In the genomic region with DNA sequence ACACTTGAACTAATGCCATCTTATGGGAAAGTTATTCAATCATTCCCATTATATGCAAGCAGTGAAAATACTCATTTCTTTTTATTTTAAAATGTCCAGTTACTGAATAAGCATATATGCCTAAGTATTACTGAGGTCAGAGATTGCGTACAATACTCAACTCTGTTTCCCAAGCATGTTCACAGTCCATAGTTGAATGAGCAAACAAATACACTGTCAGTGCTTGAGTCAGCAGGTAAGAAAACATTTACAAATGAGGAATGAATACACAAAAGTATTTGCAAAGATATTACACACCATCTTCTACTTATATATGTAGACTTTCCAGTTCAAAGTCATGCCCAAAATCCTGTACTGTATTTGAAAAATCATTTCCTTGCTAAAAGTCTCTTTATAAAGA, we compare ENCODE assay signal across 28 cellular contexts.
DNase-seq lines count a peak whose midpoint lies in the region; ATAC-seq and TF ChIP-seq lines count a peak whose summit lies in the region.
"Had no signal": no experiment of that assay in that cellular context is flagged by ENCODE, and none has a peak within 500 bp of the region (broad histone marks: within the 10 kb centered on the region; RNA-seq: fewer than 3 reads in every experiment).

No MANE protein-coding gene starts in this region.

- H3K27me3 Mint-ChIP-seq in immature natural killer cell (ENCODE audit: low read depth in 3 of 3), result peaks cover 0 to 1% (median 0%) of the 10 kb centered on the region in 3 donors
- H3K27me3 Mint-ChIP-seq: CD8-positive, alpha-beta memory T cell; IgD-negative memory B cell; T-cell had no signal

- CTCF ChIA-PET in OCI-LY7 (lab: Charles Lee; ENCODE audit: unreplicated experiment), result interaction anchor here (0.6 kb wide), 1 partner anchor 32 kb away, joined by 3 read pairs; no protein-coding TSS in a partner anchor

- H3K79me2 ChIP-seq in OCI-LY7 (ENCODE audit: insufficient read depth, low read depth, low read length), result no peaks in the 10 kb centered on the region

- H3K4me1 ChIP-seq in lung (ENCODE audit: control insufficient read depth in 2 of 2, insufficient read depth in 2 of 2, low read length in 2 of 2) (peaks cover 0 to 4% of the 10 kb centered on the region in 2 donors), OCI-LY7 (ENCODE audit: insufficient read depth, low read length, poor library complexity, severe bottlenecking) (no peaks in the 10 kb centered on the region)
- H3K4me1 ChIP-seq: lower lobe of right lung had no signal

- peak; percentile 17 for ATAC-seq in lung (ENCODE audit: insufficient read depth, low FRiP score)
- ATAC-seq: activated CD4-positive, CD25-positive, alpha-beta regulatory T cell treated with anti-CD3 and anti-CD28 coated beads, Interleukin-2, amount 50 U/mL, for 24 hours; activated T-cell treated with anti-CD3 and anti-CD28 coated beads, Interleukin-2, amount 50 U/mL, for 72 hours; natural killer cell; T-cell had no signal

- DNase-seq in HCEC 1CT, result peak; percentile 8
- DNase-seq in amniotic epithelial cell (ENCODE audit: low read depth), result peak; percentile 74
- peak; percentile 63 for DNase-seq in fibroblast of mammary gland (ENCODE audit: low read depth)
- no peak for DNase-seq in lung (ENCODE audit: low spot score)
- no peak for DNase-seq in NCI-H2107 (lab: John Stamatoyannopoulos, UW)
- no peak for DNase-seq in activated CD4-positive, CD25-positive, alpha-beta regulatory T cell (lab: John Stamatoyannopoulos, UW)
- no peak for DNase-seq in immature natural killer cell
- no peak for DNase-seq in OCI-LY7 (ENCODE audit: low spot score)
- DNase-seq: activated CD4-positive, alpha-beta T cell treated with anti-CD3 and anti-CD28 coated beads, Interleukin-2, amount 50 U/mL, for 48 hours; activated T-cell treated with anti-CD3 and anti-CD28 coated beads, Interleukin-2, amount 50 U/mL, for 72 hours; CD8-positive, alpha-beta memory T cell; cerebellar nuclear complex; DMS 273 treated with DMSO at 0.1 percent for 48 hours; hippocampal formation; lower lobe of right lung; natural killer cell; NCI-H146; NCI-H446; NCI-H774; nucleus accumbens; RPMI8226; sigmoid colon; stimulated activated CD4-positive, alpha-beta T cell treated with anti-CD3 and anti-CD28 coated beads, Interleukin-4, amount 100 ng/mL, for 1 hour; T-cell; trophoblast cell had no signal

- H3K4me3 ChIP-seq in fibroblast of mammary gland (ENCODE audit: control insufficient read depth, low read depth, low read length) (no peak overlapping the region), lung (no peak overlapping the region), OCI-LY7 (ENCODE audit: low read depth, low read length, poor library complexity, severe bottlenecking) (no peak overlapping the region)
- H3K4me3 ChIP-seq: lower lobe of right lung, sigmoid colon had no signal

- H4K20me1 ChIP-seq in OCI-LY7 (ENCODE audit: insufficient read depth, low read length), result no peaks in the 10 kb centered on the region

- no peak overlapping the region for H3K4me3 Mint-ChIP-seq in immature natural killer cell
- H3K4me3 Mint-ChIP-seq: activated T-cell treated with anti-CD3 and anti-CD28 coated beads, Interleukin-2, amount 50 U/mL, for 72 hours; CD8-positive, alpha-beta memory T cell; IgD-negative memory B cell; natural killer cell; T-cell had no signal

- H3K4me2 ChIP-seq in OCI-LY7 (ENCODE audit: low read length), result no peak overlapping the region

- WGBS in lung, 2 donors, result 77 to 79% methylated on average over 1 of the region's 1 CpG

- H3K27me3 ChIP-seq in lung (ENCODE audit: control insufficient read depth, insufficient read depth), result no peaks in the 10 kb centered on the region
- H3K27me3 ChIP-seq: sigmoid colon had no signal

- POLR2A ChIA-PET in OCI-LY7 (lab: Charles Lee), result no interaction called here

- H3K36me3 ChIP-seq in lung (ENCODE audit: control insufficient read depth in 2 of 2, insufficient read depth in 2 of 2, low read length in 2 of 2), result no peaks in the 10 kb centered on the region
- no peaks in the 10 kb centered on the region for H3K36me3 ChIP-seq in OCI-LY7 (ENCODE audit: insufficient read depth, low read length)
- H3K36me3 ChIP-seq: lower lobe of right lung, sigmoid colon had no signal

- BruUV-seq in OCI-LY7 (replicated peaks; lab: Mats Ljungman, UMichigan), result no TSS peak

- H3K36me3 Mint-ChIP-seq in immature natural killer cell, result no peaks in the 10 kb centered on the region
- H3K36me3 Mint-ChIP-seq: natural killer cell, T-cell had no signal

- H3K27ac ChIP-seq in lung (ENCODE audit: low read depth in 1 of 2, low read length in 1 of 2), result no peak overlapping the region
- H3K27ac ChIP-seq in OCI-LY7 (ENCODE audit: low read depth, low read length, poor library complexity, severe bottlenecking), result no peak overlapping the region
- H3K27ac ChIP-seq: lower lobe of right lung, sigmoid colon had no signal

- H3K9me2 ChIP-seq in OCI-LY7 (ENCODE audit: insufficient read depth, low read length), result no peaks in the 10 kb centered on the region

- H3K27ac Mint-ChIP-seq in immature natural killer cell, result no peak overlapping the region
- H3K27ac Mint-ChIP-seq: activated T-cell treated with anti-CD3 and anti-CD28 coated beads, Interleukin-2, amount 50 U/mL, for 72 hours; IgD-negative memory B cell; natural killer cell; progenitor cell of endocrine pancreas; T-cell had no signal

- TF ChIP-seq CTCF in fibroblast of mammary gland (conservative IDR thresholded peaks at IDR 0.05; ENCODE audit: control insufficient read depth, insufficient read depth, low read depth, low read length), result no peak
- no peak for TF ChIP-seq CTCF in lung (IDR thresholded peaks at IDR 0.05; ENCODE audit: control extremely low read depth, extremely low read depth)
- no peak for TF ChIP-seq CTCF in OCI-LY7 (conservative IDR thresholded peaks at IDR 0.05; ENCODE audit: low read length)

- H2AFZ ChIP-seq in OCI-LY7 (ENCODE audit: low read length), result no peak overlapping the region

- H3K4me1 Mint-ChIP-seq in immature natural killer cell, result peaks cover 14 to 15% of the 10 kb centered on the region in 2 donors

- intact Hi-C loops in OCI-LY7 (cut with micrococcal nuclease; ENCODE audit: unreplicated experiment), result no loop called here

- no peaks in the 10 kb centered on the region for H3K9me3 Mint-ChIP-seq in immature natural killer cell
- H3K9me3 Mint-ChIP-seq: activated T-cell treated with anti-CD3 and anti-CD28 coated beads, Interleukin-2, amount 50 U/mL, for 72 hours; CD8-positive, alpha-beta memory T cell; IgD-negative memory B cell; natural killer cell; T-cell had no signal

- H3K9me3 ChIP-seq in lung (ENCODE audit: control insufficient read depth in 2 of 2, insufficient read depth in 1 of 2, low read length in 1 of 2) (no peaks in the 10 kb centered on the region), OCI-LY7 (ENCODE audit: low read length) (no peaks in the 10 kb centered on the region)
- H3K9me3 ChIP-seq: lower lobe of right lung, sigmoid colon had no signal

Comparison
In these comparisons a context has a peak if more than half of its experiments do, and no peak if none do; other contexts are left out.
1. DNase-seq: peak in HCEC 1CT (single experiment), amniotic epithelial cell (single experiment) and fibroblast of mammary gland (single experiment); none in lung (single experiment), NCI-H2107 (single experiment), activated CD4-positive, CD25-positive, alpha-beta regulatory T cell (0 of 4), immature natural killer cell (0 of 3) and OCI-LY7 (single experiment).